ENCODE assay signal across 1 cellular context in the genomic region with DNA sequence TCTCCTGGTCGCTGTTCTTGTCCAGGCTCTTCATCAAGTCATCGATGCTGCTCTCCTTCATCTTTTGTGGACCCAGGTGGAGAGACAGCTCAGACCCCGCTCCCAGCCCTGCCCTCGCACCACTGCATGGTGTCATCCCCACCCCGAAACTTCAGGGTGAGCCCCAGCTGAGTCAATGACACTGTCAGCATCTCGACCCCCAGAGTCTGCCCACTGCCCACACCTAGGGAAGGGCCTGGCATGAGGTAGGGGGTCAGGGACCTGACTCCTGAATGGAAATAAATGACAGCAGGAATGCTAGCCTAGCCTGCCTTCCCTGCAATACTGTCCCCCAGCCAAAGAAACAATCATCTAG.
TF ChIP-seq lines count a peak whose summit lies in the region.

No MANE protein-coding gene starts in this region.

TF ChIP-seq in A549, 52 proteins besides CTCF, POLR2A, EP300 and RAD21:
- TF ChIP-seq ZFP36 (IDR thresholded peaks at IDR 0.05; ENCODE audit: borderline replicate concordance, partially characterized antibody) (no peak), HDAC2 (IDR thresholded peaks at IDR 0.05) (no peak), CBX2 (IDR thresholded peaks at IDR 0.05; ENCODE audit: borderline replicate concordance, low read depth) (no peak), KDM5A (IDR thresholded peaks at IDR 0.05) (no peak), RARB (CRISPR knock-in tag; IDR thresholded peaks at IDR 0.05) (no peak), HOXB13 (CRISPR knock-in tag; IDR thresholded peaks at IDR 0.05; ENCODE audit: low read depth) (no peak), FOSL2 (IDR thresholded peaks at IDR 0.05) (no peak), FOSL2 (CRISPR knock-in tag; IDR thresholded peaks at IDR 0.05) (no peak)
- TF ChIP-seq, protein P1, sequence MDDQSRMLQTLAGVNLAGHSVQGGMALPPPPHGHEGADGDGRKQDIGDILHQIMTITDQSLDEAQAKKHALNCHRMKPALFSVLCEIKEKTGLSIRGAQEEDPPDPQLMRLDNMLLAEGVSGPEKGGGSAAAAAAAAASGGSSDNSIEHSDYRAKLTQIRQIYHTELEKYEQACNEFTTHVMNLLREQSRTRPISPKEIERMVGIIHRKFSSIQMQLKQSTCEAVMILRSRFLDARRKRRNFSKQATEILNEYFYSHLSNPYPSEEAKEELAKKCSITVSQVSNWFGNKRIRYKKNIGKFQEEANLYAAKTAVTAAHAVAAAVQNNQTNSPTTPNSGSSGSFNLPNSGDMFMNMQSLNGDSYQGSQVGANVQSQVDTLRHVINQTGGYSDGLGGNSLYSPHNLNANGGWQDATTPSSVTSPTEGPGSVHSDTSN (IDR thresholded peaks at IDR 0.05) = no peak
- TF ChIP-seq, protein P2, sequence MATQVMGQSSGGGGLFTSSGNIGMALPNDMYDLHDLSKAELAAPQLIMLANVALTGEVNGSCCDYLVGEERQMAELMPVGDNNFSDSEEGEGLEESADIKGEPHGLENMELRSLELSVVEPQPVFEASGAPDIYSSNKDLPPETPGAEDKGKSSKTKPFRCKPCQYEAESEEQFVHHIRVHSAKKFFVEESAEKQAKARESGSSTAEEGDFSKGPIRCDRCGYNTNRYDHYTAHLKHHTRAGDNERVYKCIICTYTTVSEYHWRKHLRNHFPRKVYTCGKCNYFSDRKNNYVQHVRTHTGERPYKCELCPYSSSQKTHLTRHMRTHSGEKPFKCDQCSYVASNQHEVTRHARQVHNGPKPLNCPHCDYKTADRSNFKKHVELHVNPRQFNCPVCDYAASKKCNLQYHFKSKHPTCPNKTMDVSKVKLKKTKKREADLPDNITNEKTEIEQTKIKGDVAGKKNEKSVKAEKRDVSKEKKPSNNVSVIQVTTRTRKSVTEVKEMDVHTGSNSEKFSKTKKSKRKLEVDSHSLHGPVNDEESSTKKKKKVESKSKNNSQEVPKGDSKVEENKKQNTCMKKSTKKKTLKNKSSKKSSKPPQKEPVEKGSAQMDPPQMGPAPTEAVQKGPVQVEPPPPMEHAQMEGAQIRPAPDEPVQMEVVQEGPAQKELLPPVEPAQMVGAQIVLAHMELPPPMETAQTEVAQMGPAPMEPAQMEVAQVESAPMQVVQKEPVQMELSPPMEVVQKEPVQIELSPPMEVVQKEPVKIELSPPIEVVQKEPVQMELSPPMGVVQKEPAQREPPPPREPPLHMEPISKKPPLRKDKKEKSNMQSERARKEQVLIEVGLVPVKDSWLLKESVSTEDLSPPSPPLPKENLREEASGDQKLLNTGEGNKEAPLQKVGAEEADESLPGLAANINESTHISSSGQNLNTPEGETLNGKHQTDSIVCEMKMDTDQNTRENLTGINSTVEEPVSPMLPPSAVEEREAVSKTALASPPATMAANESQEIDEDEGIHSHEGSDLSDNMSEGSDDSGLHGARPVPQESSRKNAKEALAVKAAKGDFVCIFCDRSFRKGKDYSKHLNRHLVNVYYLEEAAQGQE (IDR thresholded peaks at IDR 0.05) = no peak
- TF ChIP-seq, protein P3, sequence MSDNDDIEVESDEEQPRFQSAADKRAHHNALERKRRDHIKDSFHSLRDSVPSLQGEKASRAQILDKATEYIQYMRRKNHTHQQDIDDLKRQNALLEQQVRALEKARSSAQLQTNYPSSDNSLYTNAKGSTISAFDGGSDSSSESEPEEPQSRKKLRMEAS (IDR thresholded peaks at IDR 0.05) = no peak
